In genomic region chr11:46063138-46063537, GRCh38 we compare ENCODE assay signal across 32 cellular contexts.
"Had no signal": no experiment of that assay in that cellular context is flagged by ENCODE, and none has a peak within 500 bp of the region (broad histone marks: within the 10 kb centered on the region; RNA-seq: fewer than 3 reads in every experiment).

No MANE protein-coding gene starts in this region.

- H3K9me3 ChIP-seq: ascending aorta, body of pancreas, breast epithelium had no signal

- ATAC-seq: body of pancreas, Panc1 had no signal

- H3K27ac ChIP-seq: ascending aorta, body of pancreas, breast epithelium, KMS-11, VCaP had no signal

- H3K4me3 ChIP-seq: ascending aorta, body of pancreas, breast epithelium had no signal

- DNase-seq: activated B cell treated with CpG ODN at 0.5 μM for 24 hours; activated CD4-positive, alpha-beta memory T cell treated with anti-CD3 and anti-CD28 coated beads for 36 hours; activated CD4-positive, alpha-beta T cell treated with anti-CD3 and anti-CD28 coated beads for 4 hours; activated CD4-positive, alpha-beta T cell treated with anti-CD3 and anti-CD28 coated beads, Interleukin-2, amount 50 U/mL, for 1 hour; activated CD4-positive, CD25-positive, alpha-beta regulatory T cell treated with anti-CD3 and anti-CD28 coated beads, Interleukin-2, amount 50 U/mL, for 72 hours; activated CD8-positive, alpha-beta memory T cell treated with anti-CD3 and anti-CD28 coated beads, Interleukin-2, amount 50 U/mL, for 4 hours; activated gamma-delta T cell; activated naive CD4-positive, alpha-beta T cell treated with Interleukin-2 at 50 U/mL for 16 hours; activated naive CD8-positive, alpha-beta T cell treated with anti-CD3 and anti-CD28 coated beads, Interleukin-2, amount 10 ng/mL, durations not matched to agents 7 days and 5 days; activated T-cell treated with anti-CD3 and anti-CD28 coated beads for 4 hours; activated T-cell treated with anti-CD3 and anti-CD28 coated beads, Interleukin-2, amount 50 U/mL, for 48 hours; amygdala; body of pancreas; central memory CD4-positive, alpha-beta T cell; MM.1S; MV-4-11; NCI-H1092; NCI-H1436 treated with DMSO at 0.1 percent for 48 hours; NCI-H1694 treated with DMSO at 0.1 percent for 48 hours; NCI-H2029; NCI-H2107; NCI-H226; NCI-H524 treated with DMSO at 0.1 percent for 48 hours; SW 1271; T-helper 1 cell; T-helper 2 cell; T-helper 9 cell had no signal

- H3K4me1 ChIP-seq: ascending aorta, body of pancreas, breast epithelium had no signal

- H3K36me3 ChIP-seq: breast epithelium had no signal

- H3K27me3 ChIP-seq: ascending aorta, body of pancreas, breast epithelium had no signal
